1 cellular context compared by ENCODE assay signal in the genomic region with DNA sequence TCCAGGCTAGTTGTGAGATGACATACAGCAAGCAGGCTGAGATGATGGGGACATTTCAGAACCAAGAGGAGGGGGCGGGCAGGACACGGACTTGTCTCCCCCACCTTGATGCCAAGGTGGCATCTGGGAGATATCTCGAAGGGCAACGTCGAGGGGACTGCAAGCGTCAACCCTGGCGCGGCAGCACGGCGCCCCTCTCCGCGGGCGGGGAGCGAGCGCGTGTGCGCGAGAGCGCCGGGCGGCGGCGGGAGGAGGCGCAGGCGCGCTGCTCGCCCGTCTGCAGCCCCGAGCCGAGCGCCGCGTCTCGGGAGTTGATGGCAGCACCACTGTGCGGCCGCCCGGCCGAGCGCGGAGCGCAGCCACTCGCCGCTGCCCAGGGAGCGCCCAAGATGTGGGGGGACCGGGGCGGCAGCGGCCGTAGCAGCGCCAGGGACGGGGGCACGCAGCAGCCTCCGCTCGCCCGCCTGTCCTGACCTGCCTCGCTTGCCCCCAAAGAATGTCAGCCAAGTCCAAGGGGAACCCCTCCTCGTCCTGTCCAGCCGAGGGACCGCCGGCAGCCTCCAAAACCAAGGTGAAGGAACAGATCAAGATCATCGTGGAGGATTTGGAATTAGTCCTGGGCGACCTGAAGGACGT.
TF ChIP-seq lines count a peak whose summit lies in the region.

A gene (plus strand): TSS at position 310 of the 636 bp plus-strand sequence.

TF ChIP-seq in neural cell, 6 proteins besides CTCF, POLR2A, EP300 and RAD21 (continued from another document):
- TF ChIP-seq SMC3 (conservative IDR thresholded peaks at IDR 0.05; ENCODE audit: poor library complexity) (peak; percentile 69), TAF1 (IDR thresholded peaks at IDR 0.05; ENCODE audit: low read depth) (no peak), MXI1 (conservative IDR thresholded peaks at IDR 0.05; ENCODE audit: poor library complexity, severe bottlenecking) (peak; percentile 64), POLR2AphosphoS5 (IDR thresholded peaks at IDR 0.05) (no peak)
